ENCODE assay signal across 8 cellular contexts in the genomic region with DNA sequence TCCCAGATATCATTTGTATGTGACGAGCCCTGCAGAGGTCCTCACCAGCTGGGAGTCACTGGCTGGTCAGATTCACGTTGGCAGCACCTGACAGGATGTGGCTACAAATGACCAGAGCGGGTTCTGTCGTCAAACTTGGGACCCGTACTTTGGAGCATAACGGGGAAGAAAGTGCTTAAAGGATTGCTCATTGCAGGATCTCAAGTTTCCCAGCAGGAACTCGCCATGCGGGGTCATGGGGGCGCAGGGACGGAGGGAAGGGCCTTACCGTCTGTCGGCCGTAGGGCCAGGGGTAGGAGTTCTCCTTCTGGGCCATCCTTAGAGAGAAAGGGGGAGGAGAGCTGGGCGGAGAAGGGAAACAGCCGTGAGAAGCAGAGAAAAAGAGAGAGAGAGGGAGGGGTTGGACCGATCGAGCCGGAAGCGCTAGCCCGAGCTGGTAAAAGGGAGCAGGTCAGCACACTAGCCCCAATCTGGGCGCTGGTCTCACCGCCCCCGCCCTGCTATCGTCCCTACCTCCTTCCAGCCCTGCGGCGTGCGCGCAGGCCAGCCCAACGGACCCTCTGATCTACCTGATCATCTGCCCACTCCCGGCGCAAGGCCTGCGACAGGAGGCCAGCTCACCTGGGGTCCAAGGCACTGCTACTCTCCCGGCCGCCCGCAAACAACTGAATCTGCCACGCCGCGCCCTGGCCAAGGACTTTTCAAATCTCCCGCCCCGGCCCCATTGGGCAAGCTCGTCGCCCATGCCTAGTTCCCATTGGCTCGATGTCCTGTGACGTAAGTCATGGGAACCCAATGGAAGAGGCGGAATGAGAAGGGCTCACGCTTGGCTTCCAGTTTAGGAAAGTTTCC. TPM values are rescaled to one million over a fixed set of nuclear protein-coding genes. Genes with fewer than 3 reads are reported as not detected.
DNase-seq lines count a peak whose midpoint lies in the region; ATAC-seq and TF ChIP-seq lines count a peak whose summit lies in the region.

A gene (minus strand): TSS at position 667 of the 852 bp plus-strand sequence. CDS start 351 bp downstream, at position 316.

- peak; percentile 62 for ATAC-seq in HG03457 (IDR thresholded peaks at IDR 0.05; ENCODE audit: unreplicated experiment)

- H3K4me3 ChIP-seq in BJ (ENCODE audit: low read depth, low read length) (peak within 1 kb of the TSS; percentile 83), liver (ENCODE audit: low read depth in 1 of 3, low read length in 3 of 3) (peak within 1 kb of the TSS; percentile 46 to 67 (median 50))

- H3K4me1 ChIP-seq in liver (ENCODE audit: control insufficient read depth in 4 of 4, insufficient read depth in 4 of 4, low read length in 3 of 4) = peaks cover 5 to 12% (median 8%) of the 10 kb centered on the region in 4 donors

- DNase-seq in BJ (ENCODE audit: low read depth) (peak; percentile 70), GM19240 (ENCODE audit: insufficient read length, low spot score) (peak; percentile 99), NCI-H526 treated with DMSO at 0.1 percent for 48 hours (lab: John Stamatoyannopoulos, UW) (peak; percentile 63), dermis blood vessel endothelial cell (peak; percentile 98)
- peak; percentile 97 for DNase-seq in activated CD4-positive, alpha-beta T cell treated with anti-CD3 and anti-CD28 coated beads, Interleukin-2, amount 10 ng/mL, durations not matched to agents 7 days and 5 days
- peak; percentile 89 for DNase-seq in stimulated activated CD4-positive, alpha-beta T cell treated with anti-CD3 and anti-CD28 coated beads, Interleukin-4, amount 100 ng/mL, for 1 hour

- H3K27ac Mint-ChIP-seq in activated CD4-positive, alpha-beta T cell treated with anti-CD3 and anti-CD28 coated beads, Interleukin-2, amount 10 ng/mL, durations not matched to agents 7 days and 5 days = peak within 1 kb of the TSS; percentile 99

- WGBS in liver = 12% methylated on average over 46 of the region's 46 CpGs

- TF ChIP-seq CTCF in BJ (IDR thresholded peaks at IDR 0.05; ENCODE audit: insufficient read depth, low read depth, low read length) (no peak), liver (IDR thresholded peaks at IDR 0.05; ENCODE audit: low read depth, low read length, missing input control) (no peak)

- peaks cover 45% of the 10 kb centered on the region for H3K4me1 Mint-ChIP-seq in activated CD4-positive, alpha-beta T cell treated with anti-CD3 and anti-CD28 coated beads, Interleukin-2, amount 10 ng/mL, durations not matched to agents 7 days and 5 days

- no peak for TF ChIP-seq RAD21 in liver (IDR thresholded peaks at IDR 0.05)

- H3K36me3 ChIP-seq in BJ (ENCODE audit: control insufficient read depth, insufficient read depth, low read length) (no peaks in the 10 kb centered on the region), liver (ENCODE audit: control insufficient read depth in 4 of 4, insufficient read depth in 3 of 4, low read depth in 1 of 4, low read length in 3 of 4) (no peaks in the 10 kb centered on the region)

- no peaks in the 10 kb centered on the region for H3K27me3 Mint-ChIP-seq in activated CD4-positive, alpha-beta T cell treated with anti-CD3 and anti-CD28 coated beads, Interleukin-2, amount 10 ng/mL, durations not matched to agents 7 days and 5 days

- H3K9me3 ChIP-seq in liver (ENCODE audit: control insufficient read depth in 4 of 4, low read length in 3 of 4) = no peaks in the 10 kb centered on the region

- H3K36me3 Mint-ChIP-seq in activated CD4-positive, alpha-beta T cell treated with anti-CD3 and anti-CD28 coated beads, Interleukin-2, amount 10 ng/mL, durations not matched to agents 7 days and 5 days (ENCODE audit: low read depth) = peaks cover 40% of the 10 kb centered on the region

- H3K9me3 Mint-ChIP-seq in activated CD4-positive, alpha-beta T cell treated with anti-CD3 and anti-CD28 coated beads, Interleukin-2, amount 10 ng/mL, durations not matched to agents 7 days and 5 days = no peaks in the 10 kb centered on the region

- H3K27me3 ChIP-seq in BJ (ENCODE audit: control insufficient read depth, insufficient read depth, low read length) = no peaks in the 10 kb centered on the region
- H3K27me3 ChIP-seq in liver (ENCODE audit: control insufficient read depth in 4 of 4, insufficient read depth in 4 of 4, low read length in 3 of 4) = no peaks in the 10 kb centered on the region

- H3K27ac ChIP-seq in liver (ENCODE audit: low read depth in 1 of 2, low read length in 2 of 2) = peak within 1 kb of the TSS; percentile 54 to 55

- CTCF ChIA-PET in BJ (lab: Yijun Ruan, JAX) = interaction anchor here (0.9 to 1.4 kb wide), 3 partner anchors 83 to 136 kb away, joined by 3 read pairs; no protein-coding TSS in a partner anchor
- CTCF ChIA-PET in activated CD4-positive, alpha-beta T cell treated with anti-CD3 and anti-CD28 coated beads, Interleukin-2, amount 10 ng/mL, durations not matched to agents 7 days and 5 days (lab: Charles Lee) = interaction anchor here (0.6 to 1.8 kb wide), 21 partner anchors 8 to 174 kb away, joined by 3 to 8 read pairs (median 3); no protein-coding TSS in a partner anchor

- H3K4me3 Mint-ChIP-seq in activated CD4-positive, alpha-beta T cell treated with anti-CD3 and anti-CD28 coated beads, Interleukin-2, amount 10 ng/mL, durations not matched to agents 7 days and 5 days = peak within 1 kb of the TSS; percentile 89

- POLR2A ChIA-PET in BJ (lab: Charles Lee) = interaction anchor here (0.7 to 1.0 kb wide), 2 partner anchors 11 to 20 kb away, joined by 6 to 8 read pairs; a partner anchor contains a TSS
- POLR2A ChIA-PET in activated CD4-positive, alpha-beta T cell treated with anti-CD3 and anti-CD28 coated beads, Interleukin-2, amount 10 ng/mL, durations not matched to agents 7 days and 5 days (lab: Charles Lee) = interaction anchor here (0.6 to 1.7 kb wide), 6 partner anchors 11 to 90 kb away, joined by 3 to 11 read pairs (median 4); no protein-coding TSS in a partner anchor

- peak within 1 kb of the TSS in 1 of 2 donors; percentile 59 for H3K9ac ChIP-seq in liver (ENCODE audit: low read depth in 1 of 2, low read length in 2 of 2)

TF ChIP-seq in liver, 16 proteins besides CTCF, POLR2A, EP300 and RAD21:
- TF ChIP-seq, protein P1, sequence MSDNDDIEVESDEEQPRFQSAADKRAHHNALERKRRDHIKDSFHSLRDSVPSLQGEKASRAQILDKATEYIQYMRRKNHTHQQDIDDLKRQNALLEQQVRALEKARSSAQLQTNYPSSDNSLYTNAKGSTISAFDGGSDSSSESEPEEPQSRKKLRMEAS (IDR thresholded peaks at IDR 0.05) = peak; percentile 74
- no peak for TF ChIP-seq GABPA (IDR thresholded peaks at IDR 0.05 in 1 of 2, conservative IDR thresholded peaks at IDR 0.05 in 1 of 2)
- TF ChIP-seq SP1 (IDR thresholded peaks at IDR 0.05) = no peak

RNA-seq across cellular contexts. Expression of the gene that starts here (rescaled TPM):
- 13.4 and 26.1 TPM in 2 replicates for polyA plus RNA-seq in BJ (2011; rRNA removed)
- 16.9 and 28.3 TPM in 2 replicates for polyA minus RNA-seq in BJ (2011; rRNA and poly(A)+ RNA removed)
- 100 to 1,000 TPM; 188 to 224 TPM for total RNA-seq in activated CD4-positive, alpha-beta T cell treated with anti-CD3 and anti-CD28 coated beads, Interleukin-2, amount 10 ng/mL, durations not matched to agents 7 days and 5 days
- total RNA-seq in dermis blood vessel endothelial cell = 15.3 and 58.0 TPM in 2 replicates
- total RNA-seq in liver = 10 to 100 TPM in 1 of 2 donors, under 1 TPM in 1; 0.42 to 25.9 TPM
- polyA plus RNA-seq in liver = 1 to 10 TPM; 1.8 to 4.3 TPM

Comparison
In these comparisons a context has a peak if more than half of its experiments do, and no peak if none do; other contexts are left out.
1. Peak in every context shown above with its lines: DNase-seq, ATAC-seq, H3K4me3 ChIP-seq and H3K27ac ChIP-seq.